8 cellular contexts compared by ENCODE assay signal in genomic region chr15:90004671-90005070, GRCh38.
DNase-seq lines count a peak whose midpoint lies in the region; ATAC-seq lines count a peak whose summit lies in the region.

No MANE protein-coding gene starts in this region.

- ATAC-seq in GM21723 (IDR thresholded peaks at IDR 0.05; ENCODE audit: unreplicated experiment) (no peak), GM18873 (IDR thresholded peaks at IDR 0.05; ENCODE audit: low FRiP score, unreplicated experiment) (no peak)

- DNase-seq in activated naive CD4-positive, alpha-beta T cell treated with Interleukin-2 at 50 U/mL for 16 hours, result peak; percentile 29
- DNase-seq in activated naive CD4-positive, alpha-beta T cell (lab: John Stamatoyannopoulos, UW), result no peak
- DNase-seq in amniotic epithelial cell (ENCODE audit: low read depth) (peak; percentile 99), kidney glomerular epithelial cell (lab: John Stamatoyannopoulos, UW) (peak; percentile 69)
- peak; percentile 40 for DNase-seq in stimulated activated CD4-positive, alpha-beta T cell treated with anti-CD3 and anti-CD28 coated beads, Interleukin-4, amount 100 ng/mL, for 1 hour
- DNase-seq in effector CD4-positive, alpha-beta T cell, result no peak

Comparison
In these comparisons a context has a peak if more than half of its experiments do, and no peak if none do; other contexts are left out.
1. DNase-seq: peak in activated naive CD4-positive, alpha-beta T cell treated with Interleukin-2 at 50 U/mL for 16 hours (single experiment), amniotic epithelial cell (single experiment), kidney glomerular epithelial cell (single experiment) and stimulated activated CD4-positive, alpha-beta T cell treated with anti-CD3 and anti-CD28 coated beads, Interleukin-4, amount 100 ng/mL, for 1 hour (single experiment); none in activated naive CD4-positive, alpha-beta T cell (0 of 4) and effector CD4-positive, alpha-beta T cell (single experiment).